ENCODE assay signal across 24 cellular contexts in the genomic region with DNA sequence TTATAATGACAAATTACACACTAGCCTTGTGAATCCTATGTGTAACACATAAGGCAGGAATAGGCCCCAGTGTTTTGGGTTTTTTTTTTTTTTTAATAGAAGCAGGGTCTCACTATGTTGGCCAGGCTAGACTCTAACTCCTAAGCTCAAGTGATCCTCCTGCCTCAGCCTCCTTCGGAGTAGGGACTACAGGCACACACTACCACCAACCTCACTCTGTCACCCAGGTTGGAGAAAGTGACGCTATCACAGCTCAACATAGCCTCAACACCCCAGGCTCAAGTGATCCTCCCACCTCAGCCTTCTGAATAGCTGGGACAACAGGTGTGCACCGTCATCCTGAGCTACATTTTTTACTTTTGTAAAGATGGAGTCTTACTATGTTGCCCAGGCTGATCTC.
"Had no signal": no experiment of that assay in that cellular context is flagged by ENCODE, and none has a peak within 500 bp of the region (broad histone marks: within the 10 kb centered on the region; RNA-seq: fewer than 3 reads in every experiment).

No MANE protein-coding gene starts in this region.

- H3K4me3 Mint-ChIP-seq: mesothelial cell of epicardium, naive B cell had no signal

- H3K27ac ChIP-seq: coronary artery, dorsolateral prefrontal cortex, esophagus muscularis mucosa, heart right ventricle, left lung, lower lobe of right lung had no signal

- ATAC-seq: left lung, left ventricle myocardium superior, lower lobe of right lung, mucosa of descending colon had no signal

- H3K4me1 Mint-ChIP-seq: naive B cell had no signal

- FAIRE-seq: colon, endothelial cell of umbilical vein, frontal cortex, islet of Langerhans, keratinocyte had no signal

- H3K36me3 ChIP-seq: esophagus muscularis mucosa, heart right ventricle, left lung, lower lobe of right lung had no signal

- H3K4me3 ChIP-seq: coronary artery, dorsolateral prefrontal cortex, esophagus muscularis mucosa, heart right ventricle, left lung, lower lobe of right lung, mucosa of descending colon had no signal

- H3K27ac Mint-ChIP-seq: mesothelial cell of epicardium, naive B cell had no signal

- H3K9me3 ChIP-seq: esophagus muscularis mucosa, heart right ventricle, left lung, lower lobe of right lung, mucosa of descending colon had no signal

- H3K9me3 Mint-ChIP-seq: mesothelial cell of epicardium, naive B cell had no signal

- H3K4me1 ChIP-seq: esophagus muscularis mucosa, lower lobe of right lung had no signal

- H3K36me3 Mint-ChIP-seq: mesothelial cell of epicardium, naive B cell had no signal

- H3K27me3 ChIP-seq: foreskin keratinocyte, heart right ventricle, left lung had no signal

- DNase-seq: dermis blood vessel endothelial cell; dorsolateral prefrontal cortex; effector CD4-positive, alpha-beta T cell; effector memory CD4-positive, alpha-beta T cell; foreskin keratinocyte; glutamatergic neuron; head of caudate nucleus; heart right ventricle; hippocampal formation; left cardiac atrium; left lung; left ventricle myocardium superior; lower lobe of right lung; mesenchymal stem cell; mucosa of descending colon; naive B cell had no signal
